10 cellular contexts compared by ENCODE assay signal in genomic region chr11:22193348-22194051, GRCh38. TPM values are rescaled to one million over a fixed set of nuclear protein-coding genes. Genes with fewer than 3 reads are reported as not detected.
DNase-seq lines count a peak whose midpoint lies in the region; ATAC-seq and TF ChIP-seq lines count a peak whose summit lies in the region.
"Had no signal": no experiment of that assay in that cellular context is flagged by ENCODE, and none has a peak within 500 bp of the region (broad histone marks: within the 10 kb centered on the region; RNA-seq: fewer than 3 reads in every experiment).

No MANE protein-coding gene starts in this region.

- DNase-seq in NCI-H748 (lab: John Stamatoyannopoulos, UW; ENCODE audit: unreplicated experiment) (peak; percentile 59), NCI-H748 treated with DMSO at 0.1 percent for 48 hours (lab: John Stamatoyannopoulos, UW) (no peak), SJCRH30 (peak; percentile 19 to 37), globus pallidus (ENCODE audit: low spot score) (peak; percentile 8), neural progenitor cell (ENCODE audit: low spot score) (peak; percentile 69), cerebellar nuclear complex (lab: John Stamatoyannopoulos, UW) (no peak), DMS153 treated with DMSO at 0.1 percent for 48 hours (lab: John Stamatoyannopoulos, UW; ENCODE audit: unreplicated experiment) (no peak)

- H3K27ac ChIP-seq in SJCRH30 (no peak overlapping the region), neural progenitor cell (no peak overlapping the region)
- H3K27ac ChIP-seq: C4-2B, VCaP had no signal

- no peaks in the 10 kb centered on the region; the same call in 1 of the 2 replicates for H3K4me1 ChIP-seq in SJCRH30
- H3K4me1 ChIP-seq in neural progenitor cell: peaks cover 9% of the 10 kb centered on the region

- H3K79me2 ChIP-seq in neural progenitor cell (ENCODE audit: low read depth): peaks cover 22% of the 10 kb centered on the region

- no peaks in the 10 kb centered on the region for H3K27me3 ChIP-seq in SJCRH30
- H3K27me3 ChIP-seq in neural progenitor cell: no peaks in the 10 kb centered on the region

- peaks cover 8% of the 10 kb centered on the region for H3K27me3 Mint-ChIP-seq in neural progenitor cell (ENCODE audit: insufficient read depth, low read depth)

- H4K20me1 ChIP-seq in neural progenitor cell (ENCODE audit: low read depth): peaks cover 13% of the 10 kb centered on the region

- H3K27ac Mint-ChIP-seq in neural progenitor cell: peak overlapping the region; percentile 90

- H3K36me3 Mint-ChIP-seq in neural progenitor cell: peaks cover 2% of the 10 kb centered on the region

- H3K9me3 Mint-ChIP-seq in neural progenitor cell: no peaks in the 10 kb centered on the region

- peak; percentile 30 for ATAC-seq in HG02798 (IDR thresholded peaks at IDR 0.05; ENCODE audit: poor library complexity, unreplicated experiment)

- peak overlapping the region; percentile 64 for H3K4me3 ChIP-seq in SJCRH30
- peak overlapping the region; percentile 73 for H3K4me3 ChIP-seq in neural progenitor cell

- peaks cover 13% of the 10 kb centered on the region for H3K4me1 Mint-ChIP-seq in neural progenitor cell

- no peaks in the 10 kb centered on the region for H3K9me3 ChIP-seq in SJCRH30 (replicated peaks)
- H3K9me3 ChIP-seq in neural progenitor cell (ENCODE audit: low read depth): no peaks in the 10 kb centered on the region

- peaks cover 13% of the 10 kb centered on the region for H3F3A ChIP-seq in neural progenitor cell (ENCODE audit: low read depth)

- peak overlapping the region; percentile 89 for H3K4me2 ChIP-seq in neural progenitor cell

- H3K4me3 Mint-ChIP-seq in neural progenitor cell: peak overlapping the region; percentile 95

- no peak for TF ChIP-seq CTCF in neural progenitor cell (IDR thresholded peaks at IDR 0.05)

- H3K36me3 ChIP-seq in SJCRH30: no peaks in the 10 kb centered on the region
- no peaks in the 10 kb centered on the region for H3K36me3 ChIP-seq in neural progenitor cell

- H3K9ac ChIP-seq in neural progenitor cell: peak overlapping the region; percentile 24

- H2AFZ ChIP-seq in neural progenitor cell (replicated peaks): peak overlapping the region; percentile 89

RNA-seq across cellular contexts. Expression of gene ANO5, which starts 0.6 kb away (rescaled TPM):
- total RNA-seq in SJCRH30 (2014; rRNA removed; shearing (Covaris generic)): 1.3 and 1.6 TPM in 2 replicates
- total RNA-seq in neural progenitor cell (ENCODE audit: low replicate concordance): 9.9 and 16.5 TPM in 2 replicates

Comparison
In these comparisons a context has a peak if more than half of its experiments do, and no peak if none do; other contexts are left out.
1. DNase-seq: peak in NCI-H748 (single experiment), SJCRH30 (2 of 2), globus pallidus (single experiment) and neural progenitor cell (single experiment); none in NCI-H748 treated with DMSO at 0.1 percent for 48 hours (single experiment), cerebellar nuclear complex (0 of 2) and DMS153 treated with DMSO at 0.1 percent for 48 hours (single experiment).